Comparison of ENCODE assay signal across 9 cellular contexts in genomic region chr9:113011911-113012381, GRCh38. TPM values are rescaled to one million over a fixed set of nuclear protein-coding genes. Genes with fewer than 3 reads are reported as not detected.
DNase-seq lines count a peak whose midpoint lies in the region; ATAC-seq, FAIRE-seq and TF ChIP-seq lines count a peak whose summit lies in the region.
"Had no signal": no experiment of that assay in that cellular context is flagged by ENCODE, and none has a peak within 500 bp of the region (broad histone marks: within the 10 kb centered on the region; RNA-seq: fewer than 3 reads in every experiment).

ZNF883 (minus strand) TSS chr9:113012192.

- intact Hi-C loops in HepG2 (cut with micrococcal nuclease; ENCODE audit: unreplicated experiment), result loop anchor here (5.0 kb wide), 1 partner anchor 1115 kb away; the partner anchor contains the start of gene UGCG

- 0 out of 5 replicates have a peak, but pooled peaks cover 0 to 3% of the 10 kb centered on the region in 2 experiments for H3K36me3 ChIP-seq in HepG2 (replicated peaks in 1 of 2; ENCODE audit: control insufficient read depth in 1 of 2, insufficient read depth in 2 of 2, low read length in 2 of 2)

- TF ChIP-seq POLR2A in HepG2 (IDR thresholded peaks at IDR 0.05; ENCODE audit: insufficient read depth in 1 of 2, low read depth in 2 of 2, low read length in 2 of 2), result no peak

- H3K79me2 ChIP-seq in HepG2 (ENCODE audit: insufficient read depth, low read length), result no peaks in the 10 kb centered on the region

- 3% methylated on average over 29 of the region's 30 CpGs for WGBS in HepG2 (ENCODE audit: low lambda C conversion rate)

- DNase-seq in activated gamma-delta T cell treated with Interleukin-2 at 50 U/mL for 16 hours, result peak; percentile 4
- DNase-seq in activated gamma-delta T cell (lab: John Stamatoyannopoulos, UW), result no peak
- DNase-seq in T-helper 2 cell, result peak in 3 of 5 experiments; percentile 3 to 56 (median 4)
- DNase-seq in coronary artery (ENCODE audit: low spot score), result no peak
- peak; percentile 68 for DNase-seq in HepG2 (ENCODE audit: low spot score)
- peak; percentile 16 for DNase-seq in stimulated activated CD4-positive, alpha-beta T cell treated with anti-CD3 and anti-CD28 coated beads, Interleukin-4, amount 100 ng/mL, for 1 hour
- DNase-seq in NAMALWA (ENCODE audit: low spot score), result no peak

- H3K4me2 ChIP-seq in HepG2 (ENCODE audit: low read depth, low read length), result peak within 1 kb of the TSS; percentile 80

- ATAC-seq in HepG2 (peak; percentile 99), GM18909 (IDR thresholded peaks at IDR 0.05; ENCODE audit: poor library complexity, unreplicated experiment) (no peak)

- H3K27ac ChIP-seq in coronary artery, result no peak within 1 kb of the TSS
- no peak within 1 kb of the TSS for H3K27ac ChIP-seq in HepG2 (ENCODE audit: extremely low read length, insufficient read depth, low read length)

- peak within 1 kb of the TSS; percentile 55 for H3K9ac ChIP-seq in HepG2 (ENCODE audit: insufficient read depth, low read depth, low read length)

- H4K20me1 ChIP-seq in HepG2 (ENCODE audit: insufficient read depth, low read length), result no peaks in the 10 kb centered on the region

- no TSS peak for BruUV-seq in HepG2 (replicated peaks; lab: Mats Ljungman, UMichigan)

- POLR2A ChIA-PET in HepG2 (lab: Yijun Ruan, JAX), result interaction anchor here (2.2 kb wide), 1 partner anchor 45 kb away, joined by 8 read pairs; the partner anchor contains the start of gene ZFP37

- H3K27me3 ChIP-seq in HepG2 (ENCODE audit: control insufficient read depth in 1 of 2, insufficient read depth in 2 of 2, low read length in 2 of 2), result no peaks in the 10 kb centered on the region

- in situ Hi-C loops in HepG2 (cut with HindIII; ENCODE audit: extremely low pct_ligation_motif_present, low pct_unique_long_range_greater_than_20kb), result no loop called here

- CTCF ChIA-PET in HepG2 (lab: Yijun Ruan, JAX; ENCODE audit: low intra/inter-chr PET ratio, low total read pairs), result no interaction called here

- TF ChIP-seq CTCF in coronary artery (IDR thresholded peaks at IDR 0.05) (no peak), HepG2 (CRISPR knock-in tag; IDR thresholded peaks at IDR 0.05) (peak; percentile 56)

- peak within 1 kb of the TSS; percentile 75 for H2AFZ ChIP-seq in HepG2 (ENCODE audit: low read length)

- TF ChIP-seq EP300 in HepG2 (IDR thresholded peaks at IDR 0.05; ENCODE audit: low read depth in 2 of 2, low read length in 2 of 2) (no peak), HepG2 (CRISPR knock-in tag; IDR thresholded peaks at IDR 0.05; ENCODE audit: borderline replicate concordance) (no peak)

- H3K4me3 ChIP-seq in coronary artery, result peak within 1 kb of the TSS; percentile 66
- peak within 1 kb of the TSS; percentile 65 to 73 (median 69) for H3K4me3 ChIP-seq in HepG2 (replicated peaks in 1 of 3; ENCODE audit: insufficient read depth in 1 of 3, low read depth in 2 of 3, low read length in 3 of 3)

- peak; percentile 73 for FAIRE-seq in HepG2 (lab: Jason Lieb, UNC)
- FAIRE-seq: G401.6 had no signal

- peaks cover 9% of the 10 kb centered on the region; the same call in 1 of the 2 replicates for H3K4me1 ChIP-seq in HepG2 (ENCODE audit: insufficient read depth, low read length)

- TF ChIP-seq RAD21 in HepG2 (CRISPR knock-in tag; IDR thresholded peaks at IDR 0.05), result no peak

- peaks cover 16% of the 10 kb centered on the region; the same call in 1 of the 2 replicates for H3K9me3 ChIP-seq in HepG2 (ENCODE audit: low read length)

TF ChIP-seq in HepG2, 621 proteins besides CTCF, POLR2A, EP300 and RAD21 (continues in another document):
- TF ChIP-seq SMARCE1 (IDR thresholded peaks at IDR 0.05; ENCODE audit: borderline replicate concordance), result no peak
- 0 out of 2 replicates have a peak, but pooled peaks have one; percentile 47 for TF ChIP-seq ZSCAN21 (CRISPR knock-in tag; IDR thresholded peaks at IDR 0.05; ENCODE audit: borderline replicate concordance)
- TF ChIP-seq TCF12 (IDR thresholded peaks at IDR 0.05), result no peak
- no peak for TF ChIP-seq TCF12 (CRISPR knock-in tag; IDR thresholded peaks at IDR 0.05)
- no peak for TF ChIP-seq GRHL1 (CRISPR knock-in tag; conservative IDR thresholded peaks at IDR 0.05)
- peak; percentile 77; the same call in 1 of the 2 replicates for TF ChIP-seq ZNF891 (CRISPR knock-in tag; IDR thresholded peaks at IDR 0.05)
- no peak for TF ChIP-seq PCBP2 (optimal IDR thresholded peaks at IDR 0.05; ENCODE audit: low read depth, low read length, poor library complexity, severe bottlenecking)
- TF ChIP-seq NFYC (CRISPR knock-in tag; IDR thresholded peaks at IDR 0.05), result no peak

RNA-seq across cellular contexts. Expression of gene ZNF883, which starts in this region (rescaled TPM):
- total RNA-seq in HepG2 (2016; rRNA removed; fragmentation: Illumina TruSeq; extraction: Trizol), result 10.0 and 14.2 TPM in 2 replicates
- total RNA-seq in HepG2 (2016; cell fraction: cytosol; rRNA removed; fragmentation: Illumina TruSeq; extraction: Trizol; ENCODE audit: low read depth), result 2.8 and 3.9 TPM in 2 replicates
- total RNA-seq in HepG2 (2016; cell fraction: insoluble cytoplasmic fraction; rRNA removed; fragmentation: Illumina TruSeq; extraction: Trizol), result 9.1 and 14.2 TPM in 2 replicates
- total RNA-seq in HepG2 (2016; cell fraction: membrane; rRNA removed; fragmentation: Illumina TruSeq; extraction: Trizol), result 10.5 and 13.5 TPM in 2 replicates
- total RNA-seq in HepG2 (2016; cell fraction: nucleus; rRNA removed; fragmentation: Illumina TruSeq; extraction: Trizol), result 6.5 and 8.0 TPM in 2 replicates
- polyA plus RNA-seq in HepG2 (2011; rRNA removed), result 4.3 and 5.3 TPM in 2 replicates
- polyA plus RNA-seq in HepG2 (2011; cell fraction: cytosol; rRNA removed), result 4.0 and 5.3 TPM in 2 replicates
- polyA plus RNA-seq in HepG2 (2011; cell fraction: nucleus; rRNA removed), result 2.8 and 4.0 TPM in 2 replicates
- polyA plus RNA-seq in HepG2 (2012), result 7.2 and 8.1 TPM in 2 replicates
- 4.2 and 4.3 TPM in 2 replicates for polyA plus RNA-seq in HepG2 (2016; cell fraction: cytosol; fragmentation: Illumina TruSeq; extraction: Trizol; ENCODE audit: low read depth)
- 13.4 and 13.7 TPM in 2 replicates for polyA plus RNA-seq in HepG2 (2016; cell fraction: insoluble cytoplasmic fraction; fragmentation: Illumina TruSeq; extraction: Trizol; ENCODE audit: low read depth)
- polyA plus RNA-seq in HepG2 (2016; cell fraction: membrane; fragmentation: Illumina TruSeq; extraction: Trizol; ENCODE audit: low read depth), result 9.5 and 11.5 TPM in 2 replicates
- 7.0 and 7.6 TPM in 2 replicates for polyA plus RNA-seq in HepG2 (2016; cell fraction: nucleus; fragmentation: Illumina TruSeq; extraction: Trizol; ENCODE audit: insufficient read depth, low read depth)
- 2.2 and 7.6 TPM in 2 replicates for polyA minus RNA-seq in HepG2 (2011; rRNA and poly(A)+ RNA removed; ENCODE audit: low replicate concordance)
- 5.5 and 6.9 TPM in 2 replicates for polyA minus RNA-seq in HepG2 (2011; cell fraction: cytosol; rRNA and poly(A)+ RNA removed)
- 13.8 and 20.8 TPM in 2 replicates for polyA minus RNA-seq in HepG2 (2011; cell fraction: nucleus; rRNA and poly(A)+ RNA removed)

Comparison
In these comparisons a context has a peak if more than half of its experiments do, and no peak if none do; other contexts are left out.
1. DNase-seq: peak in activated gamma-delta T cell treated with Interleukin-2 at 50 U/mL for 16 hours (single experiment), T-helper 2 cell (3 of 5), HepG2 (single experiment) and stimulated activated CD4-positive, alpha-beta T cell treated with anti-CD3 and anti-CD28 coated beads, Interleukin-4, amount 100 ng/mL, for 1 hour (single experiment); none in activated gamma-delta T cell (single experiment), coronary artery (single experiment) and NAMALWA (single experiment).